1 cellular context compared by ENCODE assay signal in the genomic region with DNA sequence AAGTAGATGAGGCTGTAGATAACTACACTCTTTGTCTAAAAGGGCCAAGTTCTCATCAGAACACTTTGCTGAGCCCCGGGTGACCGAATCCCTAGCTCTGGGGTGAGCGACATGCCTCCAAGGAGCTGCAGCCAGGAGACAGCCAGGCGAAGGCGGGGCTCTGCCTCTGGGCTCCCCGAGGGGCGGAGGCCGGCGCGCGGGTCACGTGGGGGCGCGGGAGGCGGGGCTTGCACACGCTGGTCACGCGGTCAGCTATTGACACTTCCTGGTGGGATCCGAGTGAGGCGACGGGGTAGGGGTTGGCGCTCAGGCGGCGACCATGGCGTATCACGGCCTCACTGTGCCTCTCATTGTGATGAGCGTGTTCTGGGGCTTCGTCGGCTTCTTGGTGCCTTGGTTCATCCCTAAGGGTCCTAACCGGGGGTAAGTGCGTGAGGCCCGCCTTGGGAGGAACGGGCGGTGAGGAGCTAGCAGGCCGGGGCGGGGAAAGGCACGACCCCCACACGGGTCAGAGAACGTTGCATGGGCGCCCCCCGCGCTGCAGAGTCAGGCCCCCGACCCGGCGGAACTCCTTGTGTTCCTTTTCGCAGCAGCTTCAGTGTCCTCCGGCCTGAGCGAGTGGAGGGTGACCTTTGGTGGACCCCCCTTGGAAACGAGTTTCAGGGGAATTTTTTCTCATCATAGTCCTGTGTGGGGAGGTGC.
TF ChIP-seq lines count a peak whose summit lies in the region.

A gene (plus strand): TSS at position 230 of the 702 bp plus-strand sequence. CDS start 90 bp downstream, at position 320.

TF ChIP-seq in HEK293, 187 proteins besides CTCF, POLR2A, EP300 and RAD21 (continued from another document and continues in another):
- TF ChIP-seq, protein P1, sequence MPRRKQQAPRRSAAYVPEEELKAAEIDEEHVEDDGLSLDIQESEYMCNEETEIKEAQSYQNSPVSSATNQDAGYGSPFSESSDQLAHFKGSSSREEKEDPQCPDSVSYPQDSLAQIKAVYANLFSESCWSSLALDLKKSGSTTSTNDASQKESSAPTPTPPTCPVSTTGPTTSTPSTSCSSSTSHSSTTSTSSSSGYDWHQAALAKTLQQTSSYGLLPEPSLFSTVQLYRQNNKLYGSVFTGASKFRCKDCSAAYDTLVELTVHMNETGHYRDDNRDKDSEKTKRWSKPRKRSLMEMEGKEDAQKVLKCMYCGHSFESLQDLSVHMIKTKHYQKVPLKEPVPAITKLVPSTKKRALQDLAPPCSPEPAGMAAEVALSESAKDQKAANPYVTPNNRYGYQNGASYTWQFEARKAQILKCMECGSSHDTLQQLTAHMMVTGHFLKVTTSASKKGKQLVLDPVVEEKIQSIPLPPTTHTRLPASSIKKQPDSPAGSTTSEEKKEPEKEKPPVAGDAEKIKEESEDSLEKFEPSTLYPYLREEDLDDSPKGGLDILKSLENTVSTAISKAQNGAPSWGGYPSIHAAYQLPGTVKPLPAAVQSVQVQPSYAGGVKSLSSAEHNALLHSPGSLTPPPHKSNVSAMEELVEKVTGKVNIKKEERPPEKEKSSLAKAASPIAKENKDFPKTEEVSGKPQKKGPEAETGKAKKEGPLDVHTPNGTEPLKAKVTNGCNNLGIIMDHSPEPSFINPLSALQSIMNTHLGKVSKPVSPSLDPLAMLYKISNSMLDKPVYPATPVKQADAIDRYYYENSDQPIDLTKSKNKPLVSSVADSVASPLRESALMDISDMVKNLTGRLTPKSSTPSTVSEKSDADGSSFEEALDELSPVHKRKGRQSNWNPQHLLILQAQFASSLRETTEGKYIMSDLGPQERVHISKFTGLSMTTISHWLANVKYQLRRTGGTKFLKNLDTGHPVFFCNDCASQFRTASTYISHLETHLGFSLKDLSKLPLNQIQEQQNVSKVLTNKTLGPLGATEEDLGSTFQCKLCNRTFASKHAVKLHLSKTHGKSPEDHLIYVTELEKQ (tag by site-specific recombination; IDR thresholded peaks at IDR 0.05; ENCODE audit: borderline replicate concordance) = no peak; the same call in 1 of the 2 replicates
- TF ChIP-seq, protein P2, sequence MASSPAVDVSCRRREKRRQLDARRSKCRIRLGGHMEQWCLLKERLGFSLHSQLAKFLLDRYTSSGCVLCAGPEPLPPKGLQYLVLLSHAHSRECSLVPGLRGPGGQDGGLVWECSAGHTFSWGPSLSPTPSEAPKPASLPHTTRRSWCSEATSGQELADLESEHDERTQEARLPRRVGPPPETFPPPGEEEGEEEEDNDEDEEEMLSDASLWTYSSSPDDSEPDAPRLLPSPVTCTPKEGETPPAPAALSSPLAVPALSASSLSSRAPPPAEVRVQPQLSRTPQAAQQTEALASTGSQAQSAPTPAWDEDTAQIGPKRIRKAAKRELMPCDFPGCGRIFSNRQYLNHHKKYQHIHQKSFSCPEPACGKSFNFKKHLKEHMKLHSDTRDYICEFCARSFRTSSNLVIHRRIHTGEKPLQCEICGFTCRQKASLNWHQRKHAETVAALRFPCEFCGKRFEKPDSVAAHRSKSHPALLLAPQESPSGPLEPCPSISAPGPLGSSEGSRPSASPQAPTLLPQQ (tag by site-specific recombination; IDR thresholded peaks at IDR 0.05) = peak; percentile 76
- no peak for TF ChIP-seq ZNF404 (tag by site-specific recombination; IDR thresholded peaks at IDR 0.05)
- no peak for TF ChIP-seq REPIN1 (tag by site-specific recombination; IDR thresholded peaks at IDR 0.05; ENCODE audit: low read depth)
- TF ChIP-seq GFI1B (tag by site-specific recombination; IDR thresholded peaks at IDR 0.05) = no peak
- TF ChIP-seq, protein P3, sequence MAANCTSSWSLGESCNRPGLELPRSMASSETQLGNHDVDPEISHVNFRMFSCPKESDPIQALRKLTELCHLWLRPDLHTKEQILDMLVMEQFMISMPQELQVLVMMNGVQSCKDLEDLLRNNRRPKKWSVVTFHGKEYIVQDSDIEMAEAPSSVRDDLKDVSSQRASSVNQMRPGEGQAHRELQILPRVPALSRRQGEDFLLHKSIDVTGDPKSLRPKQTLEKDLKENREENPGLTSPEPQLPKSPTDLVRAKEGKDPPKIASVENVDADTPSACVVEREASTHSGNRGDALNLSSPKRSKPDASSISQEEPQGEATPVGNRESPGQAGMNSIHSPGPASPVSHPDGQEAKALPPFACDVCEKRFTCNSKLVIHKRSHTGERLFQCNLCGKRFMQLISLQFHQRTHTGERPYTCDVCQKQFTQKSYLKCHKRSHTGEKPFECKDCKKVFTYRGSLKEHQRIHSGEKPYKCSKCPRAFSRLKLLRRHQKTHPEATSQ (tag by site-specific recombination; IDR thresholded peaks at IDR 0.05) = no peak
- peak; percentile 90 for TF ChIP-seq ZNF335 (tag by site-specific recombination; conservative IDR thresholded peaks at IDR 0.05)
- no peak for TF ChIP-seq ZNF433 (tag by site-specific recombination; IDR thresholded peaks at IDR 0.05; ENCODE audit: low read depth)
- no peak for TF ChIP-seq KLF16 (tag by site-specific recombination; IDR thresholded peaks at IDR 0.05)
- TF ChIP-seq ZNF121 (tag by site-specific recombination; IDR thresholded peaks at IDR 0.05) = no peak
- TF ChIP-seq ZNF830 (tag by site-specific recombination; IDR thresholded peaks at IDR 0.05; ENCODE audit: low read depth) = no peak
- peak; percentile 82 for TF ChIP-seq ZFP69B (tag by site-specific recombination; IDR thresholded peaks at IDR 0.05)
- TF ChIP-seq ZNF629 (tag by site-specific recombination; IDR thresholded peaks at IDR 0.05) = 0 out of 2 replicates have a peak, but pooled peaks have one; percentile 44
- no peak for TF ChIP-seq ZFP41 (tag by site-specific recombination; IDR thresholded peaks at IDR 0.05; ENCODE audit: borderline replicate concordance)
- TF ChIP-seq, protein P4, sequence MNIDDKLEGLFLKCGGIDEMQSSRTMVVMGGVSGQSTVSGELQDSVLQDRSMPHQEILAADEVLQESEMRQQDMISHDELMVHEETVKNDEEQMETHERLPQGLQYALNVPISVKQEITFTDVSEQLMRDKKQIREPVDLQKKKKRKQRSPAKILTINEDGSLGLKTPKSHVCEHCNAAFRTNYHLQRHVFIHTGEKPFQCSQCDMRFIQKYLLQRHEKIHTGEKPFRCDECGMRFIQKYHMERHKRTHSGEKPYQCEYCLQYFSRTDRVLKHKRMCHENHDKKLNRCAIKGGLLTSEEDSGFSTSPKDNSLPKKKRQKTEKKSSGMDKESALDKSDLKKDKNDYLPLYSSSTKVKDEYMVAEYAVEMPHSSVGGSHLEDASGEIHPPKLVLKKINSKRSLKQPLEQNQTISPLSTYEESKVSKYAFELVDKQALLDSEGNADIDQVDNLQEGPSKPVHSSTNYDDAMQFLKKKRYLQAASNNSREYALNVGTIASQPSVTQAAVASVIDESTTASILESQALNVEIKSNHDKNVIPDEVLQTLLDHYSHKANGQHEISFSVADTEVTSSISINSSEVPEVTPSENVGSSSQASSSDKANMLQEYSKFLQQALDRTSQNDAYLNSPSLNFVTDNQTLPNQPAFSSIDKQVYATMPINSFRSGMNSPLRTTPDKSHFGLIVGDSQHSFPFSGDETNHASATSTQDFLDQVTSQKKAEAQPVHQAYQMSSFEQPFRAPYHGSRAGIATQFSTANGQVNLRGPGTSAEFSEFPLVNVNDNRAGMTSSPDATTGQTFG (tag by site-specific recombination; IDR thresholded peaks at IDR 0.05; ENCODE audit: borderline replicate concordance) = no peak
- no peak for TF ChIP-seq ZNF658 (tag by site-specific recombination; IDR thresholded peaks at IDR 0.05)
- TF ChIP-seq, protein P5, sequence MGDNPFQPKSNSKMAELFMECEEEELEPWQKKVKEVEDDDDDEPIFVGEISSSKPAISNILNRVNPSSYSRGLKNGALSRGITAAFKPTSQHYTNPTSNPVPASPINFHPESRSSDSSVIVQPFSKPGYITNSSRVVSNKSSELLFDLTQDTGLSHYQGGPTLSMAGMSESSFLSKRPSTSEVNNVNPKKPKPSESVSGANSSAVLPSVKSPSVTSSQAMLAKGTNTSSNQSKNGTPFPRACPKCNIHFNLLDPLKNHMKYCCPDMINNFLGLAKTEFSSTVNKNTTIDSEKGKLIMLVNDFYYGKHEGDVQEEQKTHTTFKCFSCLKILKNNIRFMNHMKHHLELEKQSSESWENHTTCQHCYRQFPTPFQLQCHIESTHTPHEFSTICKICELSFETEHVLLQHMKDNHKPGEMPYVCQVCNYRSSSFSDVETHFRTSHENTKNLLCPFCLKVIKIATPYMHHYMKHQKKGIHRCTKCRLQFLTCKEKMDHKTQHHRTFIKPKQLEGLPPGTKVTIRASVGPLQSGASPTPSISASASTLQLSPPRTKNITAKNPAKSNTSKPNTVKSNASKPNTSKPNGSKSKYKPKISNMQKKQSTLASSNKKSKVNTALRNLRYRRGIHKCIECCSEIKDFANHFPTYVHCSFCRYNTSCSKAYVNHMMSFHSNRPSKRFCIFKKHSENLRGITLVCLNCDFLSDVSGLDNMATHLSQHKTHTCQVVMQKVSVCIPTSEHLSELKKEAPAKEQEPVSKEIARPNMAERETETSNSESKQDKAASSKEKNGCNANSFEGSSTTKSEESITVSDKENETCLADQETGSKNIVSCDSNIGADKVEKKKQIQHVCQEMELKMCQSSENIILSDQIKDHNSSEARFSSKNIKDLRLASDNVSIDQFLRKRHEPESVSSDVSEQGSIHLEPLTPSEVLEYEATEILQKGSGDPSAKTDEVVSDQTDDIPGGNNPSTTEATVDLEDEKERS (tag by site-specific recombination; IDR thresholded peaks at IDR 0.05) = no peak
- no peak; the same call in none of the 2 replicates for TF ChIP-seq ZEB2 (tag by site-specific recombination; IDR thresholded peaks at IDR 0.05)
- TF ChIP-seq FEZF1 (tag by site-specific recombination; IDR thresholded peaks at IDR 0.05) = no peak
- no peak for TF ChIP-seq ZNF560 (tag by site-specific recombination; IDR thresholded peaks at IDR 0.05; ENCODE audit: borderline replicate concordance)
- no peak for TF ChIP-seq ZNF174 (tag by site-specific recombination; IDR thresholded peaks at IDR 0.05)
- TF ChIP-seq ZNF768 (tag by site-specific recombination; IDR thresholded peaks at IDR 0.05) = no peak
- no peak for TF ChIP-seq ZNF214 (tag by site-specific recombination; IDR thresholded peaks at IDR 0.05; ENCODE audit: borderline replicate concordance)
- TF ChIP-seq, protein P6, sequence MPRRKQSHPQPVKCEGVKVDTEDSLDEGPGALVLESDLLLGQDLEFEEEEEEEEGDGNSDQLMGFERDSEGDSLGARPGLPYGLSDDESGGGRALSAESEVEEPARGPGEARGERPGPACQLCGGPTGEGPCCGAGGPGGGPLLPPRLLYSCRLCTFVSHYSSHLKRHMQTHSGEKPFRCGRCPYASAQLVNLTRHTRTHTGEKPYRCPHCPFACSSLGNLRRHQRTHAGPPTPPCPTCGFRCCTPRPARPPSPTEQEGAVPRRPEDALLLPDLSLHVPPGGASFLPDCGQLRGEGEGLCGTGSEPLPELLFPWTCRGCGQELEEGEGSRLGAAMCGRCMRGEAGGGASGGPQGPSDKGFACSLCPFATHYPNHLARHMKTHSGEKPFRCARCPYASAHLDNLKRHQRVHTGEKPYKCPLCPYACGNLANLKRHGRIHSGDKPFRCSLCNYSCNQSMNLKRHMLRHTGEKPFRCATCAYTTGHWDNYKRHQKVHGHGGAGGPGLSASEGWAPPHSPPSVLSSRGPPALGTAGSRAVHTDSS (tag by site-specific recombination; IDR thresholded peaks at IDR 0.05) = no peak
- TF ChIP-seq ZNF302 (tag by site-specific recombination; IDR thresholded peaks at IDR 0.05; ENCODE audit: low read depth) = no peak
- TF ChIP-seq ZNF747 (tag by site-specific recombination; IDR thresholded peaks at IDR 0.05) = no peak
- TF ChIP-seq ZBTB20 (tag by site-specific recombination; IDR thresholded peaks at IDR 0.05) = peak; percentile 99
- TF ChIP-seq, protein P7, sequence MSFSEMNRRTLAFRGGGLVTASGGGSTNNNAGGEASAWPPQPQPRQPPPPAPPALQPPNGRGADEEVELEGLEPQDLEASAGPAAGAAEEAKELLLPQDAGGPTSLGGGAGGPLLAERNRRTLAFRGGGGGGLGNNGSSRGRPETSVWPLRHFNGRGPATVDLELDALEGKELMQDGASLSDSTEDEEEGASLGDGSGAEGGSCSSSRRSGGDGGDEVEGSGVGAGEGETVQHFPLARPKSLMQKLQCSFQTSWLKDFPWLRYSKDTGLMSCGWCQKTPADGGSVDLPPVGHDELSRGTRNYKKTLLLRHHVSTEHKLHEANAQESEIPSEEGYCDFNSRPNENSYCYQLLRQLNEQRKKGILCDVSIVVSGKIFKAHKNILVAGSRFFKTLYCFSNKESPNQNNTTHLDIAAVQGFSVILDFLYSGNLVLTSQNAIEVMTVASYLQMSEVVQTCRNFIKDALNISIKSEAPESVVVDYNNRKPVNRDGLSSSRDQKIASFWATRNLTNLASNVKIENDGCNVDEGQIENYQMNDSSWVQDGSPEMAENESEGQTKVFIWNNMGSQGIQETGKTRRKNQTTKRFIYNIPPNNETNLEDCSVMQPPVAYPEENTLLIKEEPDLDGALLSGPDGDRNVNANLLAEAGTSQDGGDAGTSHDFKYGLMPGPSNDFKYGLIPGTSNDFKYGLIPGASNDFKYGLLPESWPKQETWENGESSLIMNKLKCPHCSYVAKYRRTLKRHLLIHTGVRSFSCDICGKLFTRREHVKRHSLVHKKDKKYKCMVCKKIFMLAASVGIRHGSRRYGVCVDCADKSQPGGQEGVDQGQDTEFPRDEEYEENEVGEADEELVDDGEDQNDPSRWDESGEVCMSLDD (tag by site-specific recombination; IDR thresholded peaks at IDR 0.05) = peak; percentile 74
- TF ChIP-seq ZNF426 (tag by site-specific recombination; IDR thresholded peaks at IDR 0.05) = no peak
- no peak for TF ChIP-seq ZNF350 (tag by site-specific recombination; IDR thresholded peaks at IDR 0.05)
- TF ChIP-seq, protein P8, sequence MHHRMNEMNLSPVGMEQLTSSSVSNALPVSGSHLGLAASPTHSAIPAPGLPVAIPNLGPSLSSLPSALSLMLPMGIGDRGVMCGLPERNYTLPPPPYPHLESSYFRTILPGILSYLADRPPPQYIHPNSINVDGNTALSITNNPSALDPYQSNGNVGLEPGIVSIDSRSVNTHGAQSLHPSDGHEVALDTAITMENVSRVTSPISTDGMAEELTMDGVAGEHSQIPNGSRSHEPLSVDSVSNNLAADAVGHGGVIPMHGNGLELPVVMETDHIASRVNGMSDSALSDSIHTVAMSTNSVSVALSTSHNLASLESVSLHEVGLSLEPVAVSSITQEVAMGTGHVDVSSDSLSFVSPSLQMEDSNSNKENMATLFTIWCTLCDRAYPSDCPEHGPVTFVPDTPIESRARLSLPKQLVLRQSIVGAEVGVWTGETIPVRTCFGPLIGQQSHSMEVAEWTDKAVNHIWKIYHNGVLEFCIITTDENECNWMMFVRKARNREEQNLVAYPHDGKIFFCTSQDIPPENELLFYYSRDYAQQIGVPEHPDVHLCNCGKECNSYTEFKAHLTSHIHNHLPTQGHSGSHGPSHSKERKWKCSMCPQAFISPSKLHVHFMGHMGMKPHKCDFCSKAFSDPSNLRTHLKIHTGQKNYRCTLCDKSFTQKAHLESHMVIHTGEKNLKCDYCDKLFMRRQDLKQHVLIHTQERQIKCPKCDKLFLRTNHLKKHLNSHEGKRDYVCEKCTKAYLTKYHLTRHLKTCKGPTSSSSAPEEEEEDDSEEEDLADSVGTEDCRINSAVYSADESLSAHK (tag by site-specific recombination; IDR thresholded peaks at IDR 0.05) = no peak
- no peak for TF ChIP-seq ZNF529 (tag by site-specific recombination; IDR thresholded peaks at IDR 0.05; ENCODE audit: insufficient replicate concordance)
